Comparison of ENCODE assay signal across 8 cellular contexts in the genomic region with DNA sequence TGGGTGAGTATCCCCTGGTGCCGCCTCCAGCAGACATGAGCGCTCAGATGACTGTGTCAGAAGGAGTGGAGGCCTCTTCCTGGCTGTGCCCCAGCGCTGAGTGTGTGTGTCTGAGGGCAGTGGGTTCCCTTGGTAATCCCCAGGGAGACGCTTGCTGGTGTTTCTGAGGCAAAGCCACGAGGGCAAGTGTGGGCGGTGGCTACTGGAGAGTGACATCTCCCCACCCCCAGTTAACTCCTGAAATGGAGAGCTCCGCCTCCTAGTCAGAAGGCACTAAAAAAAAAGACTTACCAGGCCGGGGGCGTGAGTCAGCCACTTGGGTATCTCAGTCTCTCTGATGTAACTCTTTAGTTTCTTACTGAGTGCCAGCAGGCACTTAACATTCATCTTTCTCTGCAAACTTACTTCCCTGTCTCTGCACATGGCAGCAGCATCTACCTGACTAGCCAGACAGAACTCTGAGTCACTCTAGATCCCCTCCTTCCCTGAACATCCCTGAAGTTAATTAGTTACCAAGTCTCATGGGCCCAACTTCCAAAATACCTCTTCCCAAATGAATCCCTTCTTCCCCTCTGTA. TPM values are rescaled to one million over a fixed set of nuclear protein-coding genes. Genes with fewer than 3 reads are reported as not detected.
A peak's percentile ranks its signal among the peaks of the same experiment; 100 is the strongest.
DNase-seq lines count a peak whose midpoint lies in the region; ATAC-seq and TF ChIP-seq lines count a peak whose summit lies in the region.

No MANE protein-coding gene starts in this region.

- intact Hi-C loops in activated CD4-positive, alpha-beta T cell treated with anti-CD3 and anti-CD28 coated beads, Interleukin-2, amount 10 ng/mL, durations not matched to agents 24 days and 14 days (cut with micrococcal nuclease), result loop anchor here (1.0 to 5.0 kb wide), 6 partner anchors 14 to 238 kb away; a partner anchor contains a TSS

- H3K4me1 Mint-ChIP-seq in activated CD4-positive, alpha-beta T cell treated with anti-CD3 and anti-CD28 coated beads, Interleukin-2, amount 10 ng/mL, durations not matched to agents 24 days and 14 days, result peaks cover 51% of the 10 kb centered on the region
- peaks cover 44 to 68% of the 10 kb centered on the region in 2 donors for H3K4me1 Mint-ChIP-seq in stimulated activated naive B cell treated with anti-CD40 and anti-IgM and Interleukin-4, amounts not matched to agents 10 μg/mL and 1 μg/mL and 100 μg/mL, for 72 hours

- H3K27me3 ChIP-seq in ectodermal cell (ENCODE audit: control insufficient read depth, insufficient read depth, low read length, poor library complexity, severe bottlenecking), result no peaks in the 10 kb centered on the region
- H3K27me3 ChIP-seq in muscle layer of colon (ENCODE audit: control insufficient read depth in 1 of 2, insufficient read depth in 2 of 2, low read length in 2 of 2), result no peaks in the 10 kb centered on the region

- ATAC-seq in GM18505 (IDR thresholded peaks at IDR 0.05; ENCODE audit: unreplicated experiment), result peak; percentile 90
- peak; percentile 91 for ATAC-seq in HG02610 (IDR thresholded peaks at IDR 0.05; ENCODE audit: unreplicated experiment)
- peak; percentile 94 to 95 for ATAC-seq in stimulated activated naive B cell treated with anti-CD40 and anti-IgM and Interleukin-4, amounts not matched to agents 10 μg/mL and 1 μg/mL and 100 μg/mL, for 72 hours (replicated peaks)

- H3K9me3 ChIP-seq in ectodermal cell (ENCODE audit: control insufficient read depth, low read length) (no peaks in the 10 kb centered on the region), muscle layer of colon (ENCODE audit: low read length) (no peaks in the 10 kb centered on the region)

- H3K36me3 ChIP-seq in ectodermal cell (ENCODE audit: control insufficient read depth, insufficient read depth, low read length) (peaks cover 10% of the 10 kb centered on the region), muscle layer of colon (ENCODE audit: insufficient read depth, low read length) (peaks cover 46% of the 10 kb centered on the region)

- TF ChIP-seq CTCF in NB4 (IDR thresholded peaks at IDR 0.05; ENCODE audit: low read depth, low read length), result no peak

- H3K9ac ChIP-seq in muscle layer of colon (ENCODE audit: low read length), result peak overlapping the region; percentile 4

- H3K27ac ChIP-seq in ectodermal cell (ENCODE audit: insufficient read depth, low read depth, low read length, poor library complexity, severe bottlenecking) (peak overlapping the region; percentile 64), muscle layer of colon (ENCODE audit: low read depth, low read length) (peak overlapping the region; percentile 79)

- peak; percentile 26 for TF ChIP-seq POLR2A in GM18505 (IDR thresholded peaks at IDR 0.05; ENCODE audit: borderline replicate concordance, extremely low read depth, insufficient read depth, insufficient read length)
- no peak for TF ChIP-seq POLR2A in NB4 (IDR thresholded peaks at IDR 0.05; ENCODE audit: extremely low read depth, insufficient read length)

- peaks cover 82% of the 10 kb centered on the region for H3K36me3 Mint-ChIP-seq in activated CD4-positive, alpha-beta T cell treated with anti-CD3 and anti-CD28 coated beads, Interleukin-2, amount 10 ng/mL, durations not matched to agents 24 days and 14 days (ENCODE audit: low read depth)
- peaks cover 63% of the 10 kb centered on the region in 2 donors for H3K36me3 Mint-ChIP-seq in stimulated activated naive B cell treated with anti-CD40 and anti-IgM and Interleukin-4, amounts not matched to agents 10 μg/mL and 1 μg/mL and 100 μg/mL, for 72 hours

- 42 to 44% methylated on average over 9 of the region's 9 CpGs for WGBS in ectodermal cell, 2 experiments

- no peaks in the 10 kb centered on the region for H3K27me3 Mint-ChIP-seq in activated CD4-positive, alpha-beta T cell treated with anti-CD3 and anti-CD28 coated beads, Interleukin-2, amount 10 ng/mL, durations not matched to agents 24 days and 14 days
- H3K27me3 Mint-ChIP-seq in stimulated activated naive B cell treated with anti-CD40 and anti-IgM and Interleukin-4, amounts not matched to agents 10 μg/mL and 1 μg/mL and 100 μg/mL, for 72 hours, result no peaks in the 10 kb centered on the region

- DNase-seq in NB4 (ENCODE audit: low read depth) (peak; percentile 99), NCI-H2081 (lab: John Stamatoyannopoulos, UW) (no peak)
- peak; percentile 87 for DNase-seq in activated CD4-positive, alpha-beta T cell treated with anti-CD3 and anti-CD28 coated beads, Interleukin-2, amount 10 ng/mL, durations not matched to agents 24 days and 14 days
- peak; percentile 96 for DNase-seq in stimulated activated naive B cell treated with anti-CD40 and anti-IgM and Interleukin-4, amounts not matched to agents 10 μg/mL and 1 μg/mL and 100 μg/mL, for 72 hours

- peak overlapping the region; percentile 58 for H3K4me3 Mint-ChIP-seq in activated CD4-positive, alpha-beta T cell treated with anti-CD3 and anti-CD28 coated beads, Interleukin-2, amount 10 ng/mL, durations not matched to agents 24 days and 14 days
- peak overlapping the region; percentile 72 to 79 for H3K4me3 Mint-ChIP-seq in stimulated activated naive B cell treated with anti-CD40 and anti-IgM and Interleukin-4, amounts not matched to agents 10 μg/mL and 1 μg/mL and 100 μg/mL, for 72 hours

- H3K4me3 ChIP-seq in NB4 (ENCODE audit: low read depth, low read length), result no peak overlapping the region
- no peak overlapping the region for H3K4me3 ChIP-seq in ectodermal cell (ENCODE audit: insufficient read depth, low read depth, low read length)
- no peak overlapping the region for H3K4me3 ChIP-seq in muscle layer of colon (ENCODE audit: low read depth in 1 of 2, low read length in 2 of 2)

- H3K9me3 Mint-ChIP-seq in activated CD4-positive, alpha-beta T cell treated with anti-CD3 and anti-CD28 coated beads, Interleukin-2, amount 10 ng/mL, durations not matched to agents 24 days and 14 days, result no peaks in the 10 kb centered on the region
- H3K9me3 Mint-ChIP-seq in stimulated activated naive B cell treated with anti-CD40 and anti-IgM and Interleukin-4, amounts not matched to agents 10 μg/mL and 1 μg/mL and 100 μg/mL, for 72 hours, result no peaks in the 10 kb centered on the region

- H3K4me1 ChIP-seq in ectodermal cell (ENCODE audit: control insufficient read depth, insufficient read depth, low read length), result peaks cover 13% of the 10 kb centered on the region
- H3K4me1 ChIP-seq in muscle layer of colon (ENCODE audit: insufficient read depth, low read length), result peaks cover 25% of the 10 kb centered on the region

- H3K27ac Mint-ChIP-seq in activated CD4-positive, alpha-beta T cell treated with anti-CD3 and anti-CD28 coated beads, Interleukin-2, amount 10 ng/mL, durations not matched to agents 24 days and 14 days, result peak overlapping the region; percentile 99
- H3K27ac Mint-ChIP-seq in stimulated activated naive B cell treated with anti-CD40 and anti-IgM and Interleukin-4, amounts not matched to agents 10 μg/mL and 1 μg/mL and 100 μg/mL, for 72 hours, result peak overlapping the region; percentile 87

RNA-seq across cellular contexts. Expression of a gene that starts 19.3 kb away (rescaled TPM):
- total RNA-seq in activated CD4-positive, alpha-beta T cell treated with anti-CD3 and anti-CD28 coated beads, Interleukin-2, amount 10 ng/mL, durations not matched to agents 24 days and 14 days, result not detected in 2 replicates
- not detected for polyA plus RNA-seq in ectodermal cell (2013, experiment 1 of 4)
- polyA plus RNA-seq in ectodermal cell (2013, experiment 2 of 4), result 0.44 TPM
- not detected for polyA plus RNA-seq in ectodermal cell (2013, experiment 3 of 4)
- 0.45 TPM for polyA plus RNA-seq in ectodermal cell (2013, experiment 4 of 4)

RNA-seq across cellular contexts. Expression of a gene that starts 26.1 kb away (rescaled TPM):
- total RNA-seq in activated CD4-positive, alpha-beta T cell treated with anti-CD3 and anti-CD28 coated beads, Interleukin-2, amount 10 ng/mL, durations not matched to agents 24 days and 14 days, result not detected in 2 replicates
- polyA plus RNA-seq in ectodermal cell (2013, experiment 1 of 4), result not detected
- polyA plus RNA-seq in ectodermal cell (2013, experiment 2 of 4), result not detected
- polyA plus RNA-seq in ectodermal cell (2013, experiment 3 of 4), result not detected
- not detected for polyA plus RNA-seq in ectodermal cell (2013, experiment 4 of 4)

RNA-seq across cellular contexts. Expression of a gene that starts 38.8 kb away (rescaled TPM):
- 149 and 150 TPM in 2 replicates for total RNA-seq in activated CD4-positive, alpha-beta T cell treated with anti-CD3 and anti-CD28 coated beads, Interleukin-2, amount 10 ng/mL, durations not matched to agents 24 days and 14 days
- 14.3 TPM for polyA plus RNA-seq in ectodermal cell (2013, experiment 1 of 4)
- 18.2 TPM for polyA plus RNA-seq in ectodermal cell (2013, experiment 2 of 4)
- 16.5 TPM for polyA plus RNA-seq in ectodermal cell (2013, experiment 3 of 4)
- 15.8 TPM for polyA plus RNA-seq in ectodermal cell (2013, experiment 4 of 4)

Comparison
In these comparisons a context has a peak if more than half of its experiments do, and no peak if none do; other contexts are left out.
1. DNase-seq: peak in NB4 (single experiment), activated CD4-positive, alpha-beta T cell treated with anti-CD3 and anti-CD28 coated beads, Interleukin-2, amount 10 ng/mL, durations not matched to agents 24 days and 14 days (single experiment) and stimulated activated naive B cell treated with anti-CD40 and anti-IgM and Interleukin-4, amounts not matched to agents 10 μg/mL and 1 μg/mL and 100 μg/mL, for 72 hours (single experiment); none in NCI-H2081 (0 of 2).
2. Peak in every context shown above with its lines, with median percentiles within 50 percentile points of each other: ATAC-seq.